In the genomic region with DNA sequence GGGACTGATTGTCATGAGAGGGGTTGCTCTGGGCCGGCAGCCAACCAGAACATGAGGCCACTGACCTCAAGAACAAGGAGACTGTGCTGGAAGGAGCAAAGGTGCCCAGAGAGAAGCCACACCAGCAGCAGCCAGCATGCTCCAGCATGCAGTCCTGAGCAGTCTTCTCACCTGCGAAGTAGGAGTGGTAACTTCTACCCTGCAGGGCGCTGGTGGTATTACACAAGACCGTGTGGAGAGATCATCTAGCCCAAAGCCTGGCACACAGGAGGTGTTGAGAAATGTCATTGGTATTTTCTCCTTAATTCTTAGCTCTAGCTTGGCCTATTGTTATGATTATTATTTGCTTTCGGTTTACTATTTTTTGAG, we compare ENCODE assay signal across 7 cellular contexts.
A peak's percentile ranks its signal among the peaks of the same experiment; 100 is the strongest.
DNase-seq lines count a peak whose midpoint lies in the region; ATAC-seq, FAIRE-seq and TF ChIP-seq lines count a peak whose summit lies in the region.

No MANE protein-coding gene starts in this region.

- no peaks in the 10 kb centered on the region for H3K9me3 ChIP-seq in MG63
- H3K9me3 ChIP-seq in pancreas: no peaks in the 10 kb centered on the region
- H3K9me3 ChIP-seq in upper lobe of left lung: no peaks in the 10 kb centered on the region

- 50 to 52% methylated on average over 5 of the region's 5 CpGs for WGBS in pancreas, 2 donors
- 69 to 79% methylated on average over 4 to 5 of the region's 5 CpGs for WGBS in upper lobe of left lung, 2 donors

- intact Hi-C loops in pancreas (cut with DNase I): no loop called here

- DNase-seq in MG63 (peak; percentile 15), germinal center (ENCODE audit: low spot score) (peak; percentile 31), pancreas (no peak), AG08396 (ENCODE audit: low spot score) (no peak), upper lobe of left lung (no peak)

- H3K36me3 ChIP-seq in MG63 (no peaks in the 10 kb centered on the region), pancreas (no peaks in the 10 kb centered on the region), upper lobe of left lung (no peaks in the 10 kb centered on the region)

- peak in 2 of 4 donors; percentile 10 to 27 for TF ChIP-seq CTCF in pancreas (IDR thresholded peaks at IDR 0.05)
- TF ChIP-seq CTCF in upper lobe of left lung (IDR thresholded peaks at IDR 0.05): peak in 3 of 6 experiments; percentile 5 to 16 (median 13)

- H3K27ac ChIP-seq in pancreas (no peak overlapping the region), upper lobe of left lung (no peak overlapping the region)

- no peak overlapping the region for H3K4me3 ChIP-seq in MG63
- no peak overlapping the region for H3K4me3 ChIP-seq in pancreas
- no peak overlapping the region for H3K4me3 ChIP-seq in upper lobe of left lung

- no peak for FAIRE-seq in pancreas (lab: Jason Lieb, UNC)

- TF ChIP-seq EP300 in upper lobe of left lung (IDR thresholded peaks at IDR 0.05): no peak

- H3K4me1 ChIP-seq in pancreas (no peaks in the 10 kb centered on the region), upper lobe of left lung (no peaks in the 10 kb centered on the region)

- H3K27me3 ChIP-seq in MG63 (no peaks in the 10 kb centered on the region), pancreas (no peaks in the 10 kb centered on the region), upper lobe of left lung (no peaks in the 10 kb centered on the region)

- ATAC-seq in GM18499 (IDR thresholded peaks at IDR 0.05; ENCODE audit: insufficient read depth, unreplicated experiment): peak; percentile 65
- peak; percentile 79 for ATAC-seq in GM21619 (IDR thresholded peaks at IDR 0.05; ENCODE audit: unreplicated experiment)
- ATAC-seq in pancreas: no peak
- no peak for ATAC-seq in upper lobe of left lung (ENCODE audit: low FRiP score in 2 of 2)

- no peak for TF ChIP-seq POLR2A in upper lobe of left lung (IDR thresholded peaks at IDR 0.05)

Comparison
In these comparisons a context has a peak if more than half of its experiments do, and no peak if none do; other contexts are left out.
1. ATAC-seq: peak in GM18499 (single experiment) and GM21619 (single experiment); none in pancreas (0 of 4) and upper lobe of left lung (0 of 2).
2. DNase-seq: peak in MG63 (single experiment) and germinal center (single experiment); none in pancreas (0 of 6), AG08396 (single experiment) and upper lobe of left lung (0 of 2).